ENCODE assay signal across 9 cellular contexts in the genomic region with DNA sequence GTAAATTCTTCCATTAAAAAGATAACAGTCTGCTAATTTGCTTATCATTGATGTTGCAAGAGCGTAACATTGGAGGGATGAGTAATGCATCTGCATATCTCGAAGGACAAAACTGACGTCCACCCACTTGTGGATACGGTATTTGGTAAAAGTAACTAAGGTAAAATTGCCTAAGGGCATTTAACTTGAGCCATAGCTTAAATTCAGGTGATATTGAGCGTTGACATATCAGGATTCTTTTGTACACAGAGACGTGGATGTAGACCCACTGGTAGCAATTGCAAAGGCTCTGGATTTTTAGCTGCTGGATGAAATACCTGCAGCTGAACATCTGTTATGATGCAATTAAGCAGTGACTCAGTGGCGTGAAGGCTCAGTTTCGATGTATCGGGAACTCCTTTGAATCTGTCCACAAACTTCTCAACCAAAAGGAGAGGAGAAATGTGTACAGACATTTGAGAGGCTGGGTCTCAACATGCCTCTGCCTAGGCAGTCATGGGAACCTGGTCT.
DNase-seq lines count a peak whose midpoint lies in the region; ATAC-seq and TF ChIP-seq lines count a peak whose summit lies in the region.
"Had no signal": no experiment of that assay in that cellular context is flagged by ENCODE, and none has a peak within 500 bp of the region (broad histone marks: within the 10 kb centered on the region; RNA-seq: fewer than 3 reads in every experiment).

No MANE protein-coding gene starts in this region.

- peaks cover 100% of the 10 kb centered on the region for H3K4me1 Mint-ChIP-seq in activated T-helper 1 cell treated with anti-CD3 and anti-CD28 coated beads, Interleukin-12 subunit alpha, Interleukin-12 subunit beta, Interleukin-2, Interleukin-4 antibody, amounts not matched to agents 30 ng/mL and 10 ng/mL and 1 ng/mL, durations not matched to agents 14 hours and 24 hours and 36 hours (ENCODE audit: low read depth)
- peaks cover 61% of the 10 kb centered on the region for H3K4me1 Mint-ChIP-seq in HFFc6 (ENCODE audit: low read depth)

- H3K27me3 Mint-ChIP-seq in activated T-helper 1 cell treated with anti-CD3 and anti-CD28 coated beads, Interleukin-12 subunit alpha, Interleukin-12 subunit beta, Interleukin-2, Interleukin-4 antibody, amounts not matched to agents 30 ng/mL and 10 ng/mL and 1 ng/mL, durations not matched to agents 14 hours and 24 hours and 36 hours (ENCODE audit: insufficient read depth) = peaks cover 2% of the 10 kb centered on the region
- no peaks in the 10 kb centered on the region; the same call in 1 of the 2 replicates for H3K27me3 Mint-ChIP-seq in HFFc6 (ENCODE audit: insufficient read depth)

- H3K79me2 ChIP-seq in hepatocyte = peaks cover 63% of the 10 kb centered on the region

- H4K20me1 ChIP-seq in hepatocyte (ENCODE audit: insufficient read depth, poor library complexity, severe bottlenecking) = peaks cover 9% of the 10 kb centered on the region

- no peak for TF ChIP-seq CTCF in hepatocyte (IDR thresholded peaks at IDR 0.05; ENCODE audit: poor library complexity)
- TF ChIP-seq CTCF in HFFc6 (IDR thresholded peaks at IDR 0.05) = no peak
- no peak for TF ChIP-seq CTCF in dorsolateral prefrontal cortex (IDR thresholded peaks at IDR 0.05 in 54 of 56, conservative IDR thresholded peaks at IDR 0.05 in 2 of 56; ENCODE audit: low read depth in 1 of 56, partially characterized antibody in 56 of 56)

- H3K9me3 ChIP-seq in hepatocyte (ENCODE audit: low read depth) = no peaks in the 10 kb centered on the region
- H3K9me3 ChIP-seq in thymus (ENCODE audit: control insufficient read depth) = no peaks in the 10 kb centered on the region
- H3K9me3 ChIP-seq: esophagus muscularis mucosa had no signal

- ATAC-seq in HG03280 (IDR thresholded peaks at IDR 0.05; ENCODE audit: unreplicated experiment) = no peak

- DNase-seq in activated naive CD4-positive, alpha-beta T cell treated with Interleukin-2 at 50 U/mL for 16 hours = peak; percentile 47
- no peak for DNase-seq in activated naive CD4-positive, alpha-beta T cell (lab: John Stamatoyannopoulos, UW)
- DNase-seq in activated T-helper 1 cell treated with anti-CD3 and anti-CD28 coated beads, Interleukin-12 subunit alpha, Interleukin-12 subunit beta, Interleukin-2, Interleukin-4 antibody, amounts not matched to agents 30 ng/mL and 10 ng/mL and 1 ng/mL, durations not matched to agents 14 hours and 24 hours and 36 hours (ENCODE audit: low spot score) = no peak
- DNase-seq in hepatocyte (ENCODE audit: low spot score) = peak; percentile 41
- no peak for DNase-seq in HFFc6
- no peak for DNase-seq in dorsolateral prefrontal cortex

- H3K27ac ChIP-seq in hepatocyte = peak overlapping the region; percentile 96
- H3K27ac ChIP-seq in thymus (ENCODE audit: low read depth) = peak overlapping the region; percentile 72
- H3K27ac ChIP-seq in dorsolateral prefrontal cortex = peak overlapping the region in 1 of 59 donors; percentile 13

- peak overlapping the region; percentile 84 for H3K4me3 Mint-ChIP-seq in activated T-helper 1 cell treated with anti-CD3 and anti-CD28 coated beads, Interleukin-12 subunit alpha, Interleukin-12 subunit beta, Interleukin-2, Interleukin-4 antibody, amounts not matched to agents 30 ng/mL and 10 ng/mL and 1 ng/mL, durations not matched to agents 14 hours and 24 hours and 36 hours
- H3K4me3 Mint-ChIP-seq in HFFc6 = no peak overlapping the region

- H3K27ac Mint-ChIP-seq in activated T-helper 1 cell treated with anti-CD3 and anti-CD28 coated beads, Interleukin-12 subunit alpha, Interleukin-12 subunit beta, Interleukin-2, Interleukin-4 antibody, amounts not matched to agents 30 ng/mL and 10 ng/mL and 1 ng/mL, durations not matched to agents 14 hours and 24 hours and 36 hours = peak overlapping the region; percentile 92
- no peak overlapping the region for H3K27ac Mint-ChIP-seq in HFFc6

- H3K4me3 ChIP-seq in hepatocyte (no peak overlapping the region), thymus (ENCODE audit: low read length) (no peak overlapping the region), dorsolateral prefrontal cortex (no peak overlapping the region)
- H3K4me3 ChIP-seq: esophagus muscularis mucosa had no signal

- WGBS in hepatocyte (ENCODE audit: low lambda C conversion rate, missing lambda C conversion rate) = 68% methylated on average over 9 of the region's 9 CpGs
- 89% methylated on average over 9 of the region's 9 CpGs for WGBS in thymus

- H3K4me2 ChIP-seq in hepatocyte = peak overlapping the region; percentile 14

- H3K4me1 ChIP-seq in hepatocyte (ENCODE audit: insufficient read depth) (peaks cover 86% of the 10 kb centered on the region), thymus (ENCODE audit: control insufficient read depth, insufficient read depth, low read length) (peaks cover 74% of the 10 kb centered on the region)

- H3K9me2 ChIP-seq in hepatocyte (replicated peaks; ENCODE audit: insufficient read depth) = no peaks in the 10 kb centered on the region

- no peaks in the 10 kb centered on the region for H3K36me3 ChIP-seq in hepatocyte (replicated peaks; ENCODE audit: insufficient read depth, low read depth)
- H3K36me3 ChIP-seq in thymus (ENCODE audit: control insufficient read depth, insufficient read depth) = no peaks in the 10 kb centered on the region

- H3K36me3 Mint-ChIP-seq in activated T-helper 1 cell treated with anti-CD3 and anti-CD28 coated beads, Interleukin-12 subunit alpha, Interleukin-12 subunit beta, Interleukin-2, Interleukin-4 antibody, amounts not matched to agents 30 ng/mL and 10 ng/mL and 1 ng/mL, durations not matched to agents 14 hours and 24 hours and 36 hours (ENCODE audit: low read depth) = peaks cover 14% of the 10 kb centered on the region
- H3K36me3 Mint-ChIP-seq in HFFc6 (ENCODE audit: low read depth) = peaks cover 12% of the 10 kb centered on the region

- no peak overlapping the region for H2AFZ ChIP-seq in hepatocyte

- H3K9me3 Mint-ChIP-seq in activated T-helper 1 cell treated with anti-CD3 and anti-CD28 coated beads, Interleukin-12 subunit alpha, Interleukin-12 subunit beta, Interleukin-2, Interleukin-4 antibody, amounts not matched to agents 30 ng/mL and 10 ng/mL and 1 ng/mL, durations not matched to agents 14 hours and 24 hours and 36 hours = no peaks in the 10 kb centered on the region
- H3K9me3 Mint-ChIP-seq in HFFc6 = no peaks in the 10 kb centered on the region

- no peaks in the 10 kb centered on the region for H3K27me3 ChIP-seq in hepatocyte
- no peaks in the 10 kb centered on the region for H3K27me3 ChIP-seq in thymus (ENCODE audit: control insufficient read depth, insufficient read depth)
- H3K27me3 ChIP-seq in dorsolateral prefrontal cortex = no peaks in the 10 kb centered on the region
- H3K27me3 ChIP-seq: esophagus muscularis mucosa had no signal

- intact Hi-C loops in activated T-helper 1 cell treated with anti-CD3 and anti-CD28 coated beads, Interleukin-12 subunit alpha, Interleukin-12 subunit beta, Interleukin-2, Interleukin-4 antibody, amounts not matched to agents 30 ng/mL and 10 ng/mL and 1 ng/mL, durations not matched to agents 14 hours and 24 hours and 36 hours (cut with micrococcal nuclease) = loop anchor here (1.0 to 10.0 kb wide), 4 partner anchors 21 to 1039 kb away; partner anchors contain the start of gene PPP4R3B
- intact Hi-C loops in dorsolateral prefrontal cortex (cut with DNase I) = no loop called here

Comparison
In these comparisons a context has a peak if more than half of its experiments do, and no peak if none do; other contexts are left out.
1. DNase-seq: peak in activated naive CD4-positive, alpha-beta T cell treated with Interleukin-2 at 50 U/mL for 16 hours (single experiment) and hepatocyte (single experiment); none in activated naive CD4-positive, alpha-beta T cell (0 of 4), activated T-helper 1 cell treated with anti-CD3 and anti-CD28 coated beads, Interleukin-12 subunit alpha, Interleukin-12 subunit beta, Interleukin-2, Interleukin-4 antibody, amounts not matched to agents 30 ng/mL and 10 ng/mL and 1 ng/mL, durations not matched to agents 14 hours and 24 hours and 36 hours (single experiment), HFFc6 (single experiment) and dorsolateral prefrontal cortex (0 of 10).